Comparison of ENCODE assay signal across 21 cellular contexts in genomic region chr20:17316316-17317038, GRCh38.
DNase-seq lines count a peak whose midpoint lies in the region; ATAC-seq, FAIRE-seq and TF ChIP-seq lines count a peak whose summit lies in the region.
"Had no signal": no experiment of that assay in that cellular context is flagged by ENCODE, and none has a peak within 500 bp of the region (broad histone marks: within the 10 kb centered on the region; RNA-seq: fewer than 3 reads in every experiment).

No MANE protein-coding gene starts in this region.

- 0 out of 6 replicates have a peak, but pooled peaks of 1 of the 2 experiments have one; percentile 12 for ATAC-seq in A549
- ATAC-seq in HG02981 (IDR thresholded peaks at IDR 0.05; ENCODE audit: unreplicated experiment) = no peak
- no peak for ATAC-seq in activated CD8-positive, alpha-beta memory T cell treated with anti-CD3 and anti-CD28 coated beads, Interleukin-2, amount 10 ng/mL, durations not matched to agents 7 days and 5 days
- ATAC-seq: K562, PC-3 had no signal

- peaks cover 24% of the 10 kb centered on the region for H3K27me3 Mint-ChIP-seq in activated CD8-positive, alpha-beta memory T cell treated with anti-CD3 and anti-CD28 coated beads, Interleukin-2, amount 10 ng/mL, durations not matched to agents 7 days and 5 days

- FAIRE-seq in A549 (lab: Jason Lieb, UNC) = peak; percentile 7
- FAIRE-seq: G401.6, GM12892, HepG2, K562 had no signal

- CTCF ChIA-PET in A549 (lab: Yijun Ruan, JAX) = interaction anchor here (0.6 kb wide), 1 partner anchor 1710 kb away, joined by 4 read pairs; no protein-coding TSS in a partner anchor
- CTCF ChIA-PET in activated CD8-positive, alpha-beta memory T cell treated with anti-CD3 and anti-CD28 coated beads, Interleukin-2, amount 10 ng/mL, durations not matched to agents 7 days and 5 days (lab: Charles Lee) = no interaction called here

- no peaks in the 10 kb centered on the region for H3K9me3 Mint-ChIP-seq in activated CD8-positive, alpha-beta memory T cell treated with anti-CD3 and anti-CD28 coated beads, Interleukin-2, amount 10 ng/mL, durations not matched to agents 7 days and 5 days (ENCODE audit: low read depth)
- H3K9me3 Mint-ChIP-seq: GM23338 had no signal

- H3K4me3 ChIP-seq in A549 (no peak overlapping the region), osteoblast (ENCODE audit: insufficient read depth, low read length) (no peak overlapping the region), right atrium auricular region (no peak overlapping the region)
- H3K4me3 ChIP-seq: GM23338, HAP-1, K562, MG63 had no signal

- H3K4me1 Mint-ChIP-seq in activated CD8-positive, alpha-beta memory T cell treated with anti-CD3 and anti-CD28 coated beads, Interleukin-2, amount 10 ng/mL, durations not matched to agents 7 days and 5 days = no peaks in the 10 kb centered on the region
- H3K4me1 Mint-ChIP-seq: CD4-positive, CD25-positive, alpha-beta regulatory T cell; GM23338 had no signal

- TF ChIP-seq CTCF in A549 (IDR thresholded peaks at IDR 0.05) (no peak), osteoblast (IDR thresholded peaks at IDR 0.05; ENCODE audit: extremely low read depth, low read depth, low read length) (no peak), right atrium auricular region (IDR thresholded peaks at IDR 0.05) (no peak)

- POLR2A ChIA-PET in A549 (lab: Yijun Ruan, JAX) = no interaction called here

- H3K79me2 ChIP-seq in osteoblast (ENCODE audit: insufficient read depth, low read length) = no peaks in the 10 kb centered on the region

- H3K4me2 ChIP-seq in A549 = no peak overlapping the region; the same call in 2 of the 3 replicates
- peak overlapping the region; percentile 60 for H3K4me2 ChIP-seq in osteoblast (ENCODE audit: insufficient read depth, low read length)

- H3K4me3 Mint-ChIP-seq in activated CD8-positive, alpha-beta memory T cell treated with anti-CD3 and anti-CD28 coated beads, Interleukin-2, amount 10 ng/mL, durations not matched to agents 7 days and 5 days = no peak overlapping the region
- H3K4me3 Mint-ChIP-seq: CD4-positive, CD25-positive, alpha-beta regulatory T cell had no signal

- no peak overlapping the region for H3K27ac Mint-ChIP-seq in activated CD8-positive, alpha-beta memory T cell treated with anti-CD3 and anti-CD28 coated beads, Interleukin-2, amount 10 ng/mL, durations not matched to agents 7 days and 5 days
- H3K27ac Mint-ChIP-seq: CD4-positive, CD25-positive, alpha-beta regulatory T cell; GM23338 had no signal

- no peak for TF ChIP-seq RAD21 in A549 (conservative IDR thresholded peaks at IDR 0.05 in 1 of 2, IDR thresholded peaks at IDR 0.05 in 1 of 2)

- no peaks in the 10 kb centered on the region for H4K20me1 ChIP-seq in osteoblast (ENCODE audit: insufficient read depth, low read length)

- no peak for TF ChIP-seq EP300 in A549 (IDR thresholded peaks at IDR 0.05)

- no peaks in the 10 kb centered on the region for H3K4me1 ChIP-seq in A549
- no peaks in the 10 kb centered on the region for H3K4me1 ChIP-seq in osteoblast (ENCODE audit: insufficient read depth, low read length)
- no peaks in the 10 kb centered on the region for H3K4me1 ChIP-seq in right atrium auricular region
- H3K4me1 ChIP-seq: HAP-1 had no signal

- peaks cover 17% of the 10 kb centered on the region for H3K27me3 ChIP-seq in osteoblast (ENCODE audit: insufficient read depth, low read length)
- no peaks in the 10 kb centered on the region for H3K27me3 ChIP-seq in right atrium auricular region
- H3K27me3 ChIP-seq: MG63 had no signal

- no peak for TF ChIP-seq POLR2A in A549 (IDR thresholded peaks at IDR 0.05; ENCODE audit: low read length)

- no peak overlapping the region for H2AFZ ChIP-seq in osteoblast (ENCODE audit: low read length)

- H3K27ac ChIP-seq in A549 (no peak overlapping the region), osteoblast (ENCODE audit: low read depth, low read length) (no peak overlapping the region), right atrium auricular region (no peak overlapping the region)
- H3K27ac ChIP-seq: HL-60 had no signal

- no peaks in the 10 kb centered on the region for H3K9me3 ChIP-seq in A549
- no peaks in the 10 kb centered on the region for H3K9me3 ChIP-seq in osteoblast (ENCODE audit: low read depth, low read length)
- no peaks in the 10 kb centered on the region for H3K9me3 ChIP-seq in right atrium auricular region
- H3K9me3 ChIP-seq: HAP-1, MG63 had no signal

- H3K36me3 Mint-ChIP-seq in activated CD8-positive, alpha-beta memory T cell treated with anti-CD3 and anti-CD28 coated beads, Interleukin-2, amount 10 ng/mL, durations not matched to agents 7 days and 5 days = no peaks in the 10 kb centered on the region
- H3K36me3 Mint-ChIP-seq: CD4-positive, CD25-positive, alpha-beta regulatory T cell had no signal

- 20% methylated on average over 2 of the region's 2 CpGs for whole genome bisulfite sequencing in A549 (ENCODE audit: missing lambda C conversion rate)

- H3K36me3 ChIP-seq in osteoblast (ENCODE audit: insufficient read depth, low read length) = no peaks in the 10 kb centered on the region
- no peaks in the 10 kb centered on the region for H3K36me3 ChIP-seq in right atrium auricular region
- H3K36me3 ChIP-seq: HAP-1, MG63 had no signal

- DNase-seq in A549 (ENCODE audit: low read depth in 1 of 2, low spot score in 1 of 2) (no peak), DMS53 treated with DMSO at 0.1 percent for 48 hours (lab: John Stamatoyannopoulos, UW; ENCODE audit: unreplicated experiment) (peak; percentile 26), cerebellum (ENCODE audit: low spot score) (peak; percentile 11), osteoblast (ENCODE audit: insufficient read length, low spot score, missing footprints) (no peak), right atrium auricular region (ENCODE audit: low spot score) (no peak)
- no peak for DNase-seq in activated CD8-positive, alpha-beta memory T cell treated with anti-CD3 and anti-CD28 coated beads, Interleukin-2, amount 10 ng/mL, durations not matched to agents 7 days and 5 days
- DNase-seq: CD4-positive, CD25-positive, alpha-beta regulatory T cell; MG63; NCI-H187; NCI-H2107; NCI-H345; PC-3; Right ventricle myocardium superior had no signal

TF ChIP-seq in A549, 52 proteins besides CTCF, POLR2A, EP300 and RAD21:
- no peak for TF ChIP-seq HOXB13 (CRISPR knock-in tag; IDR thresholded peaks at IDR 0.05; ENCODE audit: low read depth)
- TF ChIP-seq MAX (IDR thresholded peaks at IDR 0.05) = no peak
- TF ChIP-seq KDM5A (IDR thresholded peaks at IDR 0.05) = no peak
- no peak for TF ChIP-seq SMC3 (IDR thresholded peaks at IDR 0.05)
- no peak for TF ChIP-seq CEBPB (IDR thresholded peaks at IDR 0.05)
- TF ChIP-seq ATOH8 (CRISPR knock-in tag; IDR thresholded peaks at IDR 0.05; ENCODE audit: low read depth) = no peak
- no peak for TF ChIP-seq HES2 (IDR thresholded peaks at IDR 0.05)
- no peak for TF ChIP-seq KDM1A (IDR thresholded peaks at IDR 0.05; ENCODE audit: low read depth)
- no peak for TF ChIP-seq RCOR1 (IDR thresholded peaks at IDR 0.05; ENCODE audit: low read depth, low read length)
- no peak for TF ChIP-seq HMGXB4 (CRISPR knock-in tag; IDR thresholded peaks at IDR 0.05; ENCODE audit: borderline replicate concordance)
- no peak for TF ChIP-seq GATA3 (IDR thresholded peaks at IDR 0.05; ENCODE audit: borderline replicate concordance)
- TF ChIP-seq ELK1 (IDR thresholded peaks at IDR 0.05; ENCODE audit: low read depth, low read length) = no peak
- no peak for TF ChIP-seq BHLHE40 (IDR thresholded peaks at IDR 0.05; ENCODE audit: low read depth, low read length)
- TF ChIP-seq NR3C1 (IDR thresholded peaks at IDR 0.05) = no peak
- TF ChIP-seq TFCP2L1 (CRISPR knock-in tag; IDR thresholded peaks at IDR 0.05) = no peak
- no peak for TF ChIP-seq NFE2L2 (conservative IDR thresholded peaks at IDR 0.05; ENCODE audit: low read length)
- no peak for TF ChIP-seq HOXA7 (CRISPR knock-in tag; IDR thresholded peaks at IDR 0.05)

Comparison
In these comparisons a context has a peak if more than half of its experiments do, and no peak if none do; other contexts are left out.
1. DNase-seq: peak in DMS53 treated with DMSO at 0.1 percent for 48 hours (single experiment) and cerebellum (single experiment); none in A549 (0 of 2), osteoblast (single experiment), activated CD8-positive, alpha-beta memory T cell treated with anti-CD3 and anti-CD28 coated beads, Interleukin-2, amount 10 ng/mL, durations not matched to agents 7 days and 5 days (single experiment) and right atrium auricular region (single experiment).